8 cellular contexts compared by ENCODE assay signal in the genomic region with DNA sequence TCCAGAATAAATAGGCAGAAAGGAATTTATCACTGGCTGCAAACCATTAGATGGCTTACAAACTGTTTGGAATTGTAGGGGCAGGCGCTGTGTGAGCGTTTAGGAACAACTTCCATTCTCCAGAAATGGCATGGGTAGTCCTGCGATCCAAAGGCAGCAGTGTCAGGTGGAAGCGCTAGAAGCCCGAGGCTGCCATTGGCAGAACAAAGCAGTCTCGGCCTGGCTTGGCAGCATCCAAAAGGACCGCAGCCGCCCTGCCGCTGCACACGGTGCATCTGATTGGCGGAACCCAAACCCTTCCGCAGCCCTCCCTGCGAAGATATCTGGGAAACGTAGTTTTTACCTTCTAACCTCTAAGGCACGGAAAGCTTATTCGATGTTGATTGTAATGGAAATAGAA. TPM values are rescaled to one million over a fixed set of nuclear protein-coding genes. Genes with fewer than 3 reads are reported as not detected.
DNase-seq lines count a peak whose midpoint lies in the region; ATAC-seq, FAIRE-seq and TF ChIP-seq lines count a peak whose summit lies in the region.

No MANE protein-coding gene starts in this region.

- H3K27ac Mint-ChIP-seq in activated naive CD8-positive, alpha-beta T cell treated with anti-CD3 and anti-CD28 coated beads, Interleukin-2, amount 10 ng/mL, durations not matched to agents 7 days and 5 days = peak overlapping the region; percentile 61

- TF ChIP-seq CTCF in tibial nerve (IDR thresholded peaks at IDR 0.05) = no peak

- H3K27me3 Mint-ChIP-seq in activated naive CD8-positive, alpha-beta T cell treated with anti-CD3 and anti-CD28 coated beads, Interleukin-2, amount 10 ng/mL, durations not matched to agents 7 days and 5 days = peaks cover 14% of the 10 kb centered on the region

- peaks cover 0 to 6% (median 0%) of the 10 kb centered on the region in 4 donors for H3K4me1 ChIP-seq in tibial nerve

- no peaks in the 10 kb centered on the region for H3K36me3 ChIP-seq in tibial nerve

- peak; percentile 78 for ATAC-seq in HG02588 (IDR thresholded peaks at IDR 0.05; ENCODE audit: unreplicated experiment)
- peak; percentile 94 for ATAC-seq in activated naive CD8-positive, alpha-beta T cell treated with anti-CD3 and anti-CD28 coated beads, Interleukin-2, amount 10 ng/mL, durations not matched to agents 7 days and 5 days (ENCODE audit: low read depth)

- WGBS in tibial nerve, 2 donors = 3 to 7% methylated on average over 16 of the region's 16 CpGs

- TF ChIP-seq EP300 in tibial nerve (IDR thresholded peaks at IDR 0.05) = no peak

- H3K4me3 ChIP-seq in tibial nerve = peak overlapping the region in 3 of 4 donors; percentile 17 to 39 (median 24)

- peaks cover 24% of the 10 kb centered on the region for H3K4me1 Mint-ChIP-seq in activated naive CD8-positive, alpha-beta T cell treated with anti-CD3 and anti-CD28 coated beads, Interleukin-2, amount 10 ng/mL, durations not matched to agents 7 days and 5 days

- H3K4me3 Mint-ChIP-seq in activated naive CD8-positive, alpha-beta T cell treated with anti-CD3 and anti-CD28 coated beads, Interleukin-2, amount 10 ng/mL, durations not matched to agents 7 days and 5 days = peak overlapping the region; percentile 65

- no peak for FAIRE-seq in RCC 7860 (lab: Jason Lieb, UNC)

- DNase-seq in DMS153 treated with DMSO at 0.1 percent for 48 hours (lab: John Stamatoyannopoulos, UW; ENCODE audit: unreplicated experiment) = peak; percentile 50
- peak; percentile 80 for DNase-seq in SK-N-DZ (ENCODE audit: low spot score)
- DNase-seq in activated naive CD8-positive, alpha-beta T cell treated with anti-CD3 and anti-CD28 coated beads, Interleukin-2, amount 10 ng/mL, durations not matched to agents 7 days and 5 days = peak; percentile 62
- DNase-seq in glomerular visceral epithelial cell (ENCODE audit: extremely low spot score) = peak; percentile 51
- DNase-seq in occipital lobe (lab: John Stamatoyannopoulos, UW) = peak; percentile 88
- peak; percentile 32 to 33 for DNase-seq in tibial nerve (ENCODE audit: low spot score in 2 of 2)
- DNase-seq in RCC 7860 (ENCODE audit: low spot score) = no peak

- H3K27ac ChIP-seq in tibial nerve = no peak overlapping the region

- peaks cover 0 to 3% of the 10 kb centered on the region in 2 donors for H3K27me3 ChIP-seq in tibial nerve

- H3K36me3 Mint-ChIP-seq in activated naive CD8-positive, alpha-beta T cell treated with anti-CD3 and anti-CD28 coated beads, Interleukin-2, amount 10 ng/mL, durations not matched to agents 7 days and 5 days = no peaks in the 10 kb centered on the region

- POLR2A ChIA-PET in activated naive CD8-positive, alpha-beta T cell treated with anti-CD3 and anti-CD28 coated beads, Interleukin-2, amount 10 ng/mL, durations not matched to agents 7 days and 5 days (lab: Charles Lee) = no interaction called here

- TF ChIP-seq POLR2A in tibial nerve (IDR thresholded peaks at IDR 0.05) = no peak

- H3K9me3 Mint-ChIP-seq in activated naive CD8-positive, alpha-beta T cell treated with anti-CD3 and anti-CD28 coated beads, Interleukin-2, amount 10 ng/mL, durations not matched to agents 7 days and 5 days = no peaks in the 10 kb centered on the region

- no peaks in the 10 kb centered on the region for H3K9me3 ChIP-seq in tibial nerve

RNA-seq across cellular contexts. Expression of a gene that starts 23.6 kb away (rescaled TPM):
- polyA plus RNA-seq in SK-N-DZ (2014; cell fraction: cytosol; rRNA removed) = 45.9 and 47.1 TPM in 2 replicates
- polyA plus RNA-seq in SK-N-DZ (2014; cell fraction: nucleus; rRNA removed) = 77.2 and 97.6 TPM in 2 replicates
- 100 to 1,000 TPM; 120 to 122 TPM for total RNA-seq in activated naive CD8-positive, alpha-beta T cell treated with anti-CD3 and anti-CD28 coated beads, Interleukin-2, amount 10 ng/mL, durations not matched to agents 7 days and 5 days
- 103 TPM for total RNA-seq in occipital lobe
- 10 to 100 TPM; 66.4 to 95.6 (median 86.2) TPM for total RNA-seq in tibial nerve
